ENCODE assay signal across 1 cellular context in genomic region chr14:74008843-74009499, GRCh38.
TF ChIP-seq lines count a peak whose summit lies in the region.

No MANE protein-coding gene starts in this region.

TF ChIP-seq in HepG2, 621 proteins besides CTCF, POLR2A, EP300 and RAD21:
- TF ChIP-seq PREB (CRISPR knock-in tag; IDR thresholded peaks at IDR 0.05) = no peak
- no peak for TF ChIP-seq ZSCAN5A (CRISPR knock-in tag; IDR thresholded peaks at IDR 0.05; ENCODE audit: borderline replicate concordance)
- no peak for TF ChIP-seq RARG (CRISPR knock-in tag; IDR thresholded peaks at IDR 0.05; ENCODE audit: low read depth)
- TF ChIP-seq POLR2AphosphoS5 (IDR thresholded peaks at IDR 0.05; ENCODE audit: low read depth, low read length) = no peak
- no peak for TF ChIP-seq CENPBD1 (CRISPR knock-in tag; IDR thresholded peaks at IDR 0.05; ENCODE audit: borderline replicate concordance, low read depth)
- no peak for TF ChIP-seq CERS6 (CRISPR knock-in tag; IDR thresholded peaks at IDR 0.05)
- no peak for TF ChIP-seq ZBTB33 (CRISPR knock-in tag; IDR thresholded peaks at IDR 0.05)
- no peak for TF ChIP-seq MXI1 (IDR thresholded peaks at IDR 0.05; ENCODE audit: borderline replicate concordance, low read depth, low read length)
- TF ChIP-seq ZBED4 (CRISPR knock-in tag; IDR thresholded peaks at IDR 0.05; ENCODE audit: borderline replicate concordance) = no peak
- TF ChIP-seq YEATS4 (CRISPR knock-in tag; IDR thresholded peaks at IDR 0.05; ENCODE audit: borderline replicate concordance) = no peak
- TF ChIP-seq ZNF577 (CRISPR knock-in tag; IDR thresholded peaks at IDR 0.05; ENCODE audit: borderline replicate concordance, low read depth) = no peak
- TF ChIP-seq ZNF362 (CRISPR knock-in tag; IDR thresholded peaks at IDR 0.05; ENCODE audit: borderline replicate concordance) = no peak
